11 cellular contexts compared by ENCODE assay signal in genomic region chr18:58668897-58669296, GRCh38. TPM values are rescaled to one million over a fixed set of nuclear protein-coding genes. Genes with fewer than 3 reads are reported as not detected.
DNase-seq lines count a peak whose midpoint lies in the region; ATAC-seq and TF ChIP-seq lines count a peak whose summit lies in the region.
"Had no signal": no experiment of that assay in that cellular context is flagged by ENCODE, and none has a peak within 500 bp of the region (broad histone marks: within the 10 kb centered on the region; RNA-seq: fewer than 3 reads in every experiment).

No MANE protein-coding gene starts in this region.

- BruUV-seq in A673 (replicated peaks; lab: Mats Ljungman, UMichigan), result no TSS peak
- no TSS peak for BruUV-seq in PC-3 (replicated peaks; lab: Mats Ljungman, UMichigan)

- H3K9me3 ChIP-seq in A673 (ENCODE audit: low read depth, low read length, poor library complexity, severe bottlenecking) (no peaks in the 10 kb centered on the region), PC-3 (ENCODE audit: low read length) (no peaks in the 10 kb centered on the region)
- H3K9me3 ChIP-seq: BE2C had no signal

- TF ChIP-seq CTCF in A673 (conservative IDR thresholded peaks at IDR 0.05; ENCODE audit: low read depth, low read length) (no peak), GM12865 (IDR thresholded peaks at IDR 0.05; ENCODE audit: insufficient read depth, low read depth, low read length, missing control alignments) (no peak), PC-3 (conservative IDR thresholded peaks at IDR 0.05; ENCODE audit: low read depth, low read length) (no peak)

- ATAC-seq in PC-3, result peak; percentile 5
- ATAC-seq in GM18519 (IDR thresholded peaks at IDR 0.05; ENCODE audit: low FRiP score, unreplicated experiment), result no peak

- no peaks in the 10 kb centered on the region for H4K20me1 ChIP-seq in PC-3 (ENCODE audit: low read length)

- DNase-seq in A673 (ENCODE audit: low spot score) (peak; percentile 86), GM12865 (ENCODE audit: low read depth) (no peak), PC-3 (peak; percentile 90), dermis blood vessel endothelial cell (peak; percentile 58), amniotic stem cell (lab: John Stamatoyannopoulos, UW) (no peak), NCI-H1436 (lab: John Stamatoyannopoulos, UW) (no peak)
- DNase-seq in stimulated activated CD4-positive, alpha-beta T cell treated with anti-CD3 and anti-CD28 coated beads, Interleukin-15, amount 100 ng/mL, for 24 hours, result no peak
- DNase-seq: BE2C, NCI-H2029 had no signal

- CTCF ChIA-PET in A673 (lab: Charles Lee) (interaction anchor here (0.6 kb wide), 1 partner anchor 163 kb away, joined by 3 read pairs; no protein-coding TSS in a partner anchor), PC-3 (lab: Charles Lee) (interaction anchor here (2.3 kb wide), 1 partner anchor 95 kb away, joined by 7 read pairs; no protein-coding TSS in a partner anchor)

- intact Hi-C loops in A673 (cut with micrococcal nuclease; ENCODE audit: unreplicated experiment), result no loop called here
- intact Hi-C loops in PC-3 (cut with micrococcal nuclease), result loop anchor here (2.0 kb wide), 1 partner anchor 128 kb away; no protein-coding TSS in a partner anchor

- no peak overlapping the region for H3K27ac ChIP-seq in A673 (ENCODE audit: low read depth, low read length, poor library complexity, severe bottlenecking)
- peak overlapping the region; percentile 87 for H3K27ac ChIP-seq in PC-3 (ENCODE audit: low read length)
- H3K27ac ChIP-seq: cardiac muscle cell had no signal

- H3K79me2 ChIP-seq in PC-3 (ENCODE audit: low read length), result peaks cover 21% of the 10 kb centered on the region

- peak overlapping the region; percentile 61 for H3K9ac ChIP-seq in PC-3 (ENCODE audit: low read length)

- H3K9me2 ChIP-seq in PC-3 (replicated peaks; ENCODE audit: low read length), result no peaks in the 10 kb centered on the region

- peaks cover 28% of the 10 kb centered on the region for H3K4me1 ChIP-seq in A673 (ENCODE audit: insufficient read depth, low read length, poor library complexity, severe bottlenecking)
- H3K4me1 ChIP-seq in PC-3 (ENCODE audit: insufficient read depth, low read length), result peaks cover 56% of the 10 kb centered on the region
- H3K4me1 ChIP-seq: BE2C had no signal

- H3K27me3 ChIP-seq in A673 (replicated peaks; ENCODE audit: insufficient read depth, low read depth, low read length, poor library complexity), result no peaks in the 10 kb centered on the region
- no peaks in the 10 kb centered on the region for H3K27me3 ChIP-seq in PC-3 (ENCODE audit: low read length)
- H3K27me3 ChIP-seq: BE2C, cardiac muscle cell had no signal

- peak overlapping the region; percentile 92 for H3K4me2 ChIP-seq in PC-3 (ENCODE audit: low read length)

- no peak overlapping the region for H2AFZ ChIP-seq in PC-3 (ENCODE audit: low read length)

- H3K36me3 ChIP-seq in A673 (ENCODE audit: insufficient read depth, low read length, poor library complexity, severe bottlenecking), result no peaks in the 10 kb centered on the region
- no peaks in the 10 kb centered on the region for H3K36me3 ChIP-seq in PC-3 (ENCODE audit: low read depth, low read length)
- H3K36me3 ChIP-seq: BE2C, cardiac muscle cell had no signal

- no peak overlapping the region for H3K4me3 ChIP-seq in A673 (ENCODE audit: low read depth, low read length, poor library complexity, severe bottlenecking)
- H3K4me3 ChIP-seq in GM12865 (ENCODE audit: low read depth, low read length), result peak overlapping the region; percentile 67; the same call in 1 of the 2 replicates
- H3K4me3 ChIP-seq in PC-3 (ENCODE audit: low read length), result peak overlapping the region; percentile 83
- H3K4me3 ChIP-seq: cardiac muscle cell had no signal

- H3F3A ChIP-seq in PC-3 (ENCODE audit: low read length, unreplicated experiment), result peaks cover 9% of the 10 kb centered on the region

- POLR2A ChIA-PET in A673 (lab: Charles Lee; ENCODE audit: low non-redundant PET), result no interaction called here
- POLR2A ChIA-PET in PC-3 (lab: Charles Lee; ENCODE audit: unreplicated experiment), result interaction anchor here (0.8 kb wide), 1 partner anchor 101 kb away, joined by 3 read pairs; no protein-coding TSS in a partner anchor

RNA-seq across cellular contexts. Expression of gene MALT1, which starts 2.4 kb away (rescaled TPM):
- 23.0 and 24.4 TPM in 2 replicates for total RNA-seq in A673 (2021)
- 24.2 and 26.3 TPM in 2 replicates for total RNA-seq in PC-3 (2014; rRNA removed)
- 34.5 and 37.1 TPM in 2 replicates for total RNA-seq in dermis blood vessel endothelial cell

RNA-seq across cellular contexts. Expression of gene ALPK2, which starts 40.0 kb away (rescaled TPM):
- 1.0 and 1.2 TPM in 2 replicates for total RNA-seq in A673 (2021)
- total RNA-seq in PC-3 (2014; rRNA removed), result 0.04 TPM in 1 of 2 replicates, not detected in the other
- total RNA-seq in dermis blood vessel endothelial cell, result 0.09 and 0.17 TPM in 2 replicates

Comparison
In these comparisons a context has a peak if more than half of its experiments do, and no peak if none do; other contexts are left out.
1. DNase-seq: peak in A673 (single experiment), PC-3 (single experiment) and dermis blood vessel endothelial cell (single experiment); none in GM12865 (single experiment), amniotic stem cell (single experiment), stimulated activated CD4-positive, alpha-beta T cell treated with anti-CD3 and anti-CD28 coated beads, Interleukin-15, amount 100 ng/mL, for 24 hours (single experiment) and NCI-H1436 (single experiment).